Comparison of ENCODE assay signal across 8 cellular contexts in genomic region chr14:81464253-81465001, GRCh38.
DNase-seq lines count a peak whose midpoint lies in the region; ATAC-seq and TF ChIP-seq lines count a peak whose summit lies in the region.

No MANE protein-coding gene starts in this region.

- TF ChIP-seq CTCF in adrenal gland (IDR thresholded peaks at IDR 0.05): peak; percentile 80 to 94 (median 88)
- TF ChIP-seq CTCF in right atrium auricular region (IDR thresholded peaks at IDR 0.05): peak; percentile 63 to 91

- H3K9ac ChIP-seq in rectal smooth muscle tissue (ENCODE audit: low read length): peak overlapping the region; percentile 2

- H3K4me3 ChIP-seq in adrenal gland: peak overlapping the region in 3 of 4 donors; percentile 22 to 58 (median 24)
- H3K4me3 ChIP-seq in right atrium auricular region: peak overlapping the region; percentile 2 to 40
- H3K4me3 ChIP-seq in rectal smooth muscle tissue (ENCODE audit: low read length): peak overlapping the region; percentile 59

- H3K36me3 ChIP-seq in adrenal gland (replicated peaks in 1 of 2): no peaks in the 10 kb centered on the region
- no peaks in the 10 kb centered on the region for H3K36me3 ChIP-seq in right atrium auricular region
- H3K36me3 ChIP-seq in rectal smooth muscle tissue (ENCODE audit: control insufficient read depth, insufficient read depth, low read length): no peaks in the 10 kb centered on the region

- H3K27me3 ChIP-seq in adrenal gland: no peaks in the 10 kb centered on the region
- H3K27me3 ChIP-seq in right atrium auricular region: no peaks in the 10 kb centered on the region
- no peaks in the 10 kb centered on the region for H3K27me3 ChIP-seq in rectal smooth muscle tissue (ENCODE audit: control insufficient read depth, insufficient read depth, low read length)

- H3K4me1 ChIP-seq in adrenal gland (replicated peaks in 1 of 2): peaks cover 0 to 6% of the 10 kb centered on the region in 2 donors
- H3K4me1 ChIP-seq in right atrium auricular region: no peaks in the 10 kb centered on the region
- no peaks in the 10 kb centered on the region for H3K4me1 ChIP-seq in rectal smooth muscle tissue (ENCODE audit: control insufficient read depth, insufficient read depth, low read length)

- WGBS in adrenal gland, 4 donors: 17 to 21% (median 19%) methylated on average over 15 of the region's 15 CpGs

- peak overlapping the region in 2 of 5 donors; percentile 36 to 54 for H3K27ac ChIP-seq in adrenal gland
- no peak overlapping the region for H3K27ac ChIP-seq in right atrium auricular region
- no peak overlapping the region for H3K27ac ChIP-seq in rectal smooth muscle tissue (ENCODE audit: low read depth, low read length)

- DNase-seq in EH (ENCODE audit: low read depth) (peak; percentile 70), HuH-7.5 (ENCODE audit: low spot score) (peak; percentile 32), RKO (ENCODE audit: low spot score) (peak; percentile 65), adrenal gland (peak; percentile 39 to 73 (median 67)), right atrium auricular region (ENCODE audit: low spot score) (no peak), GM19240 (ENCODE audit: insufficient read length, low spot score) (no peak)

- intact Hi-C loops in adrenal gland (cut with DNase I): loop anchor here in 1 of 2 donors (5.0 kb wide), 1 partner anchor 192 kb away; no protein-coding TSS in a partner anchor

- ATAC-seq in GM21526 (IDR thresholded peaks at IDR 0.05; ENCODE audit: low FRiP score, unreplicated experiment): peak; percentile 64

- TF ChIP-seq POLR2A in adrenal gland (IDR thresholded peaks at IDR 0.05): no peak

- H3K9me3 ChIP-seq in adrenal gland (replicated peaks in 1 of 3) (no peaks in the 10 kb centered on the region), right atrium auricular region (no peaks in the 10 kb centered on the region)

Comparison
In these comparisons a context has a peak if more than half of its experiments do, and no peak if none do; other contexts are left out.
1. DNase-seq: peak in EH (single experiment), HuH-7.5 (single experiment), RKO (single experiment) and adrenal gland (7 of 7); none in right atrium auricular region (single experiment) and GM19240 (single experiment).
2. Peak in every context shown above with its lines, with median percentiles within 50 percentile points of each other: H3K4me3 ChIP-seq.